Comparison of ENCODE assay signal across 12 cellular contexts in the genomic region with DNA sequence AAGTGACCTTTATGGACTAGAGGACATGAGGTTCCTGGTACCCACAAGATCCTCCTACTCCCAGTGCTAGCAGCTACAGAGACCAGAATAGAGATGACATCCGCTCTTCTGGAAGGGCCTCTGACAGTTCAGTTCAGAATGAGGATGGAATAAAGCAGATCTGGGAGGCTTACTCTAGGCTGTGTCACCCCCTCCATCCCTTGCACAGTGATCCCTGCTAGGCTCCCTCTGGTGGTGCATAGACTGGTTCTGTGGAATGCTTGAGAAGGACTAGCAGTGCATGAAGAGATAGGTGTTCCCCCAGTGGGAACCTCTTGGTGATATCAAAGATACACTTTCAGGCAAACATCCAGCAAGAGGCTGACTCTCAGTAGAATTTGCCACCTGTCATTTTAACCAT.
DNase-seq lines count a peak whose midpoint lies in the region; ATAC-seq and TF ChIP-seq lines count a peak whose summit lies in the region.
"Had no signal": no experiment of that assay in that cellular context is flagged by ENCODE, and none has a peak within 500 bp of the region (broad histone marks: within the 10 kb centered on the region; RNA-seq: fewer than 3 reads in every experiment).

No MANE protein-coding gene starts in this region.

- POLR2A ChIA-PET in A673 (lab: Charles Lee; ENCODE audit: low non-redundant PET): no interaction called here

- H3K4me1 Mint-ChIP-seq in type B pancreatic cell (ENCODE audit: unreplicated experiment): no peaks in the 10 kb centered on the region

- H3K4me3 ChIP-seq in A673 (ENCODE audit: low read depth, low read length, poor library complexity, severe bottlenecking) (no peak overlapping the region), HFF-Myc (replicated peaks; ENCODE audit: low read depth, low read length) (no peak overlapping the region), WI38 (ENCODE audit: low read depth, low read length) (no peak overlapping the region)
- H3K4me3 ChIP-seq: BLaER1 treated with 17β-estradiol and CSF1 and Interleukin-3, amounts not matched to agents 10 nM and 100 nM had no signal

- H3K4me3 Mint-ChIP-seq in type B pancreatic cell: no peak overlapping the region

- H3K9me3 Mint-ChIP-seq in type B pancreatic cell: peaks cover 7% of the 10 kb centered on the region

- H3K36me3 ChIP-seq in A673 (ENCODE audit: insufficient read depth, low read length, poor library complexity, severe bottlenecking): no peaks in the 10 kb centered on the region
- H3K36me3 ChIP-seq: BLaER1 treated with 17β-estradiol and CSF1 and Interleukin-3, amounts not matched to agents 10 nM and 100 nM had no signal

- BruUV-seq in A673 (replicated peaks; lab: Mats Ljungman, UMichigan): no TSS peak

- CTCF ChIA-PET in A673 (lab: Charles Lee): no interaction called here

- H3K4me1 ChIP-seq in A673 (ENCODE audit: insufficient read depth, low read length, poor library complexity, severe bottlenecking): no peaks in the 10 kb centered on the region
- H3K4me1 ChIP-seq: BLaER1 treated with 17β-estradiol and CSF1 and Interleukin-3, amounts not matched to agents 10 nM and 100 nM had no signal

- H3K9me3 ChIP-seq in A673 (ENCODE audit: low read depth, low read length, poor library complexity, severe bottlenecking): no peaks in the 10 kb centered on the region

- no peak for ATAC-seq in HG03432 (IDR thresholded peaks at IDR 0.05; ENCODE audit: unreplicated experiment)
- ATAC-seq in HG03460 (IDR thresholded peaks at IDR 0.05; ENCODE audit: unreplicated experiment): no peak

- peaks cover 5% of the 10 kb centered on the region for H3K27me3 Mint-ChIP-seq in type B pancreatic cell

- TF ChIP-seq CTCF in A673 (conservative IDR thresholded peaks at IDR 0.05; ENCODE audit: low read depth, low read length) (peak; percentile 26; the same call in 1 of the 2 replicates), HFF-Myc (IDR thresholded peaks at IDR 0.05; ENCODE audit: low read depth, low read length, missing control alignments) (peak; percentile 41), WI38 (IDR thresholded peaks at IDR 0.05; ENCODE audit: low read depth, low read length) (peak; percentile 51), type B pancreatic cell (conservative IDR thresholded peaks at IDR 0.05) (no peak)

- DNase-seq in A673 (ENCODE audit: low spot score): no peak
- DNase-seq in HFF-Myc (ENCODE audit: extremely low read depth, low read depth): no peak
- peak; percentile 35 for DNase-seq in hepatic stellate cell (ENCODE audit: low spot score)
- DNase-seq in type B pancreatic cell (ENCODE audit: extremely low spot score, unreplicated experiment): no peak
- DNase-seq in COLO829 (ENCODE audit: low spot score): no peak
- DNase-seq: activated T-cell treated with anti-CD3 and anti-CD28 coated beads, Interleukin-2, amount 50 U/mL, for 1 hour; NCI-H2081 treated with DMSO at 0.1 percent for 48 hours; stimulated activated CD4-positive, alpha-beta T cell treated with anti-CD3 and anti-CD28 coated beads, Interleukin-12 subunit alpha, Interleukin-12 subunit beta, amount 100 ng/mL, for 4 hours had no signal

- H3K27me3 ChIP-seq in A673 (replicated peaks; ENCODE audit: insufficient read depth, low read depth, low read length, poor library complexity): no peaks in the 10 kb centered on the region
- H3K27me3 ChIP-seq: BLaER1 treated with 17β-estradiol and CSF1 and Interleukin-3, amounts not matched to agents 10 nM and 100 nM had no signal

- H3K27ac Mint-ChIP-seq in type B pancreatic cell: no peak overlapping the region

- intact Hi-C loops in A673 (cut with micrococcal nuclease; ENCODE audit: unreplicated experiment): no loop called here

- H3K36me3 Mint-ChIP-seq in type B pancreatic cell: peaks cover 8% of the 10 kb centered on the region

- H3K27ac ChIP-seq in A673 (ENCODE audit: low read depth, low read length, poor library complexity, severe bottlenecking): no peak overlapping the region
- H3K27ac ChIP-seq: BLaER1 treated with 17β-estradiol and CSF1 and Interleukin-3, amounts not matched to agents 10 nM and 100 nM had no signal
